In the genomic region with DNA sequence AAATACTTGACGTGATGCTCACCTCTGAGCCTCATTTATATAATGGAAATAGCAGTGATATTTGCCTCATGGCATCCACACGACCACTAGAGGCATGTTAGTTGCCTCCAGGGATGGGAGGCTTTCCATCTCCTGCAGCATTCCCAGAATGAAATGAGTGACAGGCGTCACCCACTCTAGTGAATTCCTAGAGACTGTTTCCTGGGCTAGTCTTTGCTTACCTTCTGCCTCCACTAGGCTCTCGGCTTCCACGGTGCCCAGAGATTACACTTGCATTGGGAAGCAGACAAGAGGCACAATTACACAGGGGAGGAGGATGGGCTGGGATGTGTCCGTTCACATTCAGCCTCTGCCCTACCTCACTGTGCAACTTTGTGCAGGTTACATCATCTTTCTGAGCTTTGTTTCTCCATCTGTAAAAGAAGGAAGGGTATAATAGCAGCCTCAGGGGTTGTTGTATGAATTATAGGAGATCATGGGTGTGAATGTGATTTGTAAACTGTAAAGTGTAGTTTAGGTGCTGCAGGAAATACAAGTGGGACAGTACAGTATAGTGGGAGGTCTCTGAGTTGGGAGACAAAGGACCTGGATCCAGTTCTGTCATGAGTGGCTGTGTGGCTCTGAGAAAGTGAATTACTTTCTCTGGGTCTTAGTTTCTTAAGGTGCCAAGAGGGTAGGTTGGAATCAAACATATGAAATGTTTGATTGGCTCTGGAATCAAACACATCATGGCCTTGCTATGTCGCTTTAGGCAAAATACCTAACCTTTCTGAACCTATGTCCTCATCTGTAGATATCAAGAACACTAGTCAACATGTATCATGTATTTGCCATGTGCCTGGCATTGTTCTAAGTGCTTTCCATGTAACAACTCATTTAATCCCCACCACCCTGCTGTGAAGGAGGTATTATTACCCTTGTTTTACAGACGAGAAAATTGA, we compare ENCODE assay signal across 1 cellular context.
TF ChIP-seq lines count a peak whose summit lies in the region.

No MANE protein-coding gene starts in this region.

TF ChIP-seq in HepG2, 621 proteins besides CTCF, POLR2A, EP300 and RAD21:
- TF ChIP-seq, protein P1, sequence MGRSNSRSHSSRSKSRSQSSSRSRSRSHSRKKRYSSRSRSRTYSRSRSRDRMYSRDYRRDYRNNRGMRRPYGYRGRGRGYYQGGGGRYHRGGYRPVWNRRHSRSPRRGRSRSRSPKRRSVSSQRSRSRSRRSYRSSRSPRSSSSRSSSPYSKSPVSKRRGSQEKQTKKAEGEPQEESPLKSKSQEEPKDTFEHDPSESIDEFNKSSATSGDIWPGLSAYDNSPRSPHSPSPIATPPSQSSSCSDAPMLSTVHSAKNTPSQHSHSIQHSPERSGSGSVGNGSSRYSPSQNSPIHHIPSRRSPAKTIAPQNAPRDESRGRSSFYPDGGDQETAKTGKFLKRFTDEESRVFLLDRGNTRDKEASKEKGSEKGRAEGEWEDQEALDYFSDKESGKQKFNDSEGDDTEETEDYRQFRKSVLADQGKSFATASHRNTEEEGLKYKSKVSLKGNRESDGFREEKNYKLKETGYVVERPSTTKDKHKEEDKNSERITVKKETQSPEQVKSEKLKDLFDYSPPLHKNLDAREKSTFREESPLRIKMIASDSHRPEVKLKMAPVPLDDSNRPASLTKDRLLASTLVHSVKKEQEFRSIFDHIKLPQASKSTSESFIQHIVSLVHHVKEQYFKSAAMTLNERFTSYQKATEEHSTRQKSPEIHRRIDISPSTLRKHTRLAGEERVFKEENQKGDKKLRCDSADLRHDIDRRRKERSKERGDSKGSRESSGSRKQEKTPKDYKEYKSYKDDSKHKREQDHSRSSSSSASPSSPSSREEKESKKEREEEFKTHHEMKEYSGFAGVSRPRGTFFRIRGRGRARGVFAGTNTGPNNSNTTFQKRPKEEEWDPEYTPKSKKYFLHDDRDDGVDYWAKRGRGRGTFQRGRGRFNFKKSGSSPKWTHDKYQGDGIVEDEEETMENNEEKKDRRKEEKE (IDR thresholded peaks at IDR 0.05): no peak
- peak; percentile 52 for TF ChIP-seq ATF7 (IDR thresholded peaks at IDR 0.05)
- no peak for TF ChIP-seq ATF7 (CRISPR knock-in tag; IDR thresholded peaks at IDR 0.05)
TF ChIP-seq in HepG2: peak in this region for 1.
